ENCODE assay signal across 8 cellular contexts in the genomic region with DNA sequence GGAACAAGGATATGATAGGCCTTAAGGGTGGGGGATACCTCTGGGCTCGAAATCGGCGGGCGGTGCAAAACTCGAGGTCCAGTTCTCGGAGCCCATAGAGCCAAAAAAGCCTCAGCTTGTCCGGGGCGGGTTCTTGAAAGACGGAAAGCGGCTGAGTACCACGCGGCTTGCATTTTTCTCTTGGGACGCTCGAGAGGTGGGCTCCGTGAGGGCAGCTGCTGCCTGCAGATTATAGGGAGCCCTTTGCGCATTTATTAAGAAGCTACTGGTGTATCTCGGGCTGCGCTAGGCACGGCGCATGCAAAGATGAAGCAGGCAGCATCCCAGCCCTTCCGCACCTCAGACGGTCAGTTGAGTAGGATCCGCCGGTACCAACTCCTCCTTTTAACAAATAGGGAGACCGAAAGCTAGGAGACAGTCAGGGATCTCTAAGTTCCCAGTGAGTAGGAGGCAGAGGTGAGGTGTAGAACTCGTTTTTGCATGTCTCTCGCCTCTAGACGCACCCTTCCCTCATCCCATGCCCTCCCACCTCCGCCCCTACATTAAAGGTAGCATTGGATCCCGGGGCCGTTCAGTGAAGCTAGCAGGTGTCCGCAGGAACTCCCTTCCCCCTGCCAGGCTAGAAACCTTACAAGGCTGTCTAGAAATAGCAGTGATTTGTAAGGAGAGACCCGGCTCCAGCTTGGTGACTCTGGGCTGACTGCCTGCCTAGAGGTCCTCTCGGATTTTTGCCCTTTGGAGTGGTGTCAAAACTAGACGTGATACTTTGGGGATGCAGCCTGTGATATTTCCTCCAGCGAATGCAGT. TPM values are rescaled to one million over a fixed set of nuclear protein-coding genes. Genes with fewer than 3 reads are reported as not detected.
DNase-seq lines count a peak whose midpoint lies in the region; ATAC-seq lines count a peak whose summit lies in the region.

No MANE protein-coding gene starts in this region.

- H3K27ac Mint-ChIP-seq in activated naive CD8-positive, alpha-beta T cell treated with anti-CD3 and anti-CD28 coated beads, Interleukin-2, amount 10 ng/mL, durations not matched to agents 7 days and 5 days: peak overlapping the region; percentile 96

- H3K4me3 Mint-ChIP-seq in activated naive CD8-positive, alpha-beta T cell treated with anti-CD3 and anti-CD28 coated beads, Interleukin-2, amount 10 ng/mL, durations not matched to agents 7 days and 5 days: peak overlapping the region; percentile 97

- H3K4me1 ChIP-seq in right cardiac atrium (ENCODE audit: control insufficient read depth, insufficient read depth, low read length): no peaks in the 10 kb centered on the region

- under 1% methylated on average over 36 of the region's 36 CpGs for WGBS in right cardiac atrium

- no peaks in the 10 kb centered on the region for H3K9me3 Mint-ChIP-seq in activated naive CD8-positive, alpha-beta T cell treated with anti-CD3 and anti-CD28 coated beads, Interleukin-2, amount 10 ng/mL, durations not matched to agents 7 days and 5 days

- H3K27me3 Mint-ChIP-seq in activated naive CD8-positive, alpha-beta T cell treated with anti-CD3 and anti-CD28 coated beads, Interleukin-2, amount 10 ng/mL, durations not matched to agents 7 days and 5 days: no peaks in the 10 kb centered on the region

- peaks cover 35% of the 10 kb centered on the region for H3K4me1 Mint-ChIP-seq in activated naive CD8-positive, alpha-beta T cell treated with anti-CD3 and anti-CD28 coated beads, Interleukin-2, amount 10 ng/mL, durations not matched to agents 7 days and 5 days

- intact Hi-C loops in right cardiac atrium (cut with DNase I): loop anchor here in 2 of 4 donors (5.0 to 10.0 kb wide), 2 partner anchors 73 to 130 kb away; a partner anchor contains a TSS

- peak overlapping the region; percentile 89 for H3K4me3 ChIP-seq in right cardiac atrium (ENCODE audit: low read length)

- peaks cover 43% of the 10 kb centered on the region for H3K36me3 Mint-ChIP-seq in activated naive CD8-positive, alpha-beta T cell treated with anti-CD3 and anti-CD28 coated beads, Interleukin-2, amount 10 ng/mL, durations not matched to agents 7 days and 5 days

- no peaks in the 10 kb centered on the region for H3K9me3 ChIP-seq in right cardiac atrium (ENCODE audit: control insufficient read depth, low read length)

- ATAC-seq in activated naive CD8-positive, alpha-beta T cell treated with anti-CD3 and anti-CD28 coated beads, Interleukin-2, amount 10 ng/mL, durations not matched to agents 7 days and 5 days (ENCODE audit: low read depth): no peak
- ATAC-seq in right cardiac atrium: peak; percentile 0
- ATAC-seq in GM18520 (IDR thresholded peaks at IDR 0.05; ENCODE audit: unreplicated experiment): no peak
- no peak for ATAC-seq in GM18873 (IDR thresholded peaks at IDR 0.05; ENCODE audit: low FRiP score, unreplicated experiment)
- ATAC-seq in GM18907 (IDR thresholded peaks at IDR 0.05; ENCODE audit: unreplicated experiment): no peak

- DNase-seq in ELR (ENCODE audit: low read depth) (peak; percentile 41), NCI-H526 treated with DMSO at 0.1 percent for 48 hours (lab: John Stamatoyannopoulos, UW) (peak; percentile 45), right cardiac atrium (no peak), putamen (ENCODE audit: low spot score) (peak; percentile 28)
- peak; percentile 46 for DNase-seq in activated naive CD8-positive, alpha-beta T cell treated with anti-CD3 and anti-CD28 coated beads, Interleukin-2, amount 10 ng/mL, durations not matched to agents 7 days and 5 days

- H3K27ac ChIP-seq in right cardiac atrium (ENCODE audit: low read length): peak overlapping the region; percentile 94

- POLR2A ChIA-PET in activated naive CD8-positive, alpha-beta T cell treated with anti-CD3 and anti-CD28 coated beads, Interleukin-2, amount 10 ng/mL, durations not matched to agents 7 days and 5 days (lab: Charles Lee): interaction anchor here (0.6 to 5.7 kb wide), 30 partner anchors 9 to 889 kb away, joined by 3 to 221 read pairs (median 4); a partner anchor contains a TSS

- H3K27me3 ChIP-seq in right cardiac atrium (ENCODE audit: control insufficient read depth, insufficient read depth): no peaks in the 10 kb centered on the region

RNA-seq across cellular contexts. Expression of a gene that starts 0.8 kb away (rescaled TPM):
- total RNA-seq in activated naive CD8-positive, alpha-beta T cell treated with anti-CD3 and anti-CD28 coated beads, Interleukin-2, amount 10 ng/mL, durations not matched to agents 7 days and 5 days: 100 to 1,000 TPM; 824 to 837 TPM
- 100 to 1,000 TPM; 224 to 399 (median 321) TPM for total RNA-seq in right cardiac atrium
- 329 TPM for polyA plus RNA-seq in right cardiac atrium

RNA-seq across cellular contexts. Expression of a gene that starts 17.0 kb away (rescaled TPM):
- not detected for total RNA-seq in activated naive CD8-positive, alpha-beta T cell treated with anti-CD3 and anti-CD28 coated beads, Interleukin-2, amount 10 ng/mL, durations not matched to agents 7 days and 5 days
- 1 to 10 TPM in 1 of 4 donors, not detected in 3; 2.7 TPM for total RNA-seq in right cardiac atrium
- polyA plus RNA-seq in right cardiac atrium: 2.7 TPM

Comparison
In these comparisons a context has a peak if more than half of its experiments do, and no peak if none do; other contexts are left out.
1. DNase-seq: peak in ELR (single experiment), NCI-H526 treated with DMSO at 0.1 percent for 48 hours (single experiment), activated naive CD8-positive, alpha-beta T cell treated with anti-CD3 and anti-CD28 coated beads, Interleukin-2, amount 10 ng/mL, durations not matched to agents 7 days and 5 days (single experiment) and putamen (single experiment); none in right cardiac atrium (0 of 3).
2. ATAC-seq: peak in right cardiac atrium (2 of 2); none in activated naive CD8-positive, alpha-beta T cell treated with anti-CD3 and anti-CD28 coated beads, Interleukin-2, amount 10 ng/mL, durations not matched to agents 7 days and 5 days (single experiment), GM18520 (single experiment), GM18873 (single experiment) and GM18907 (single experiment).